In the genomic region with DNA sequence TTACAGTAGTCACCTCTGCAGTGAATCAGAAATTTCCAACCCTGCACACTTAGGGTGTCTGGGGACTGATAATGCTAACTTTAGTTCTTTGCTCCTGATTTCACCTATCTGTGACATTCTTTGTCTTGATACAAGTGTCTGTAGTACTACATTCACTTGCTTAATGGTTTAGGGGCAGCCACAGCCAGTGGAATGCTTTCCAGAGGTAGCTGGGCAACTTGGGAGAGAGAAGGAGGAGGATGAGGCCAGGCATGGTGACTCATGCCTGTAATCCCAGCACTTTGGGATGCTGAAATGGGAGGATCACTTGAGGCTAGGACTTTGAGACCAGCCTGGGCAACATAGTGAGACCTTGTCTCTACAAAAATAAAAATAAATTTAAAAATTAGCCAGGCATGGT, we compare ENCODE assay signal across 13 cellular contexts. TPM values are rescaled to one million over a fixed set of nuclear protein-coding genes. Genes with fewer than 3 reads are reported as not detected.
DNase-seq lines count a peak whose midpoint lies in the region; ATAC-seq and TF ChIP-seq lines count a peak whose summit lies in the region.
"Had no signal": no experiment of that assay in that cellular context is flagged by ENCODE, and none has a peak within 500 bp of the region (broad histone marks: within the 10 kb centered on the region; RNA-seq: fewer than 3 reads in every experiment).

No MANE protein-coding gene starts in this region.

- no peaks in the 10 kb centered on the region for H3K9me3 Mint-ChIP-seq in activated naive CD8-positive, alpha-beta T cell treated with anti-CD3 and anti-CD28 coated beads, Interleukin-2, amount 10 ng/mL, durations not matched to agents 7 days and 5 days

- no peak for TF ChIP-seq CTCF in AG10803 (conservative IDR thresholded peaks at IDR 0.05; ENCODE audit: low read length)
- TF ChIP-seq CTCF in BE2C (IDR thresholded peaks at IDR 0.05; ENCODE audit: low read depth, low read length) = no peak

- H3K27ac Mint-ChIP-seq in activated naive CD8-positive, alpha-beta T cell treated with anti-CD3 and anti-CD28 coated beads, Interleukin-2, amount 10 ng/mL, durations not matched to agents 7 days and 5 days = peak overlapping the region; percentile 3

- H3K27me3 ChIP-seq in BE2C = no peaks in the 10 kb centered on the region
- H3K27me3 ChIP-seq: brain microvascular endothelial cell had no signal

- H3K4me3 Mint-ChIP-seq in activated naive CD8-positive, alpha-beta T cell treated with anti-CD3 and anti-CD28 coated beads, Interleukin-2, amount 10 ng/mL, durations not matched to agents 7 days and 5 days = no peak overlapping the region

- H3K4me3 ChIP-seq in AG10803 (ENCODE audit: low read length) (no peak overlapping the region), BE2C (ENCODE audit: low read depth, low read length) (no peak overlapping the region)

- H3K9me3 ChIP-seq in BE2C = no peaks in the 10 kb centered on the region

- no peaks in the 10 kb centered on the region for H3K27me3 Mint-ChIP-seq in activated naive CD8-positive, alpha-beta T cell treated with anti-CD3 and anti-CD28 coated beads, Interleukin-2, amount 10 ng/mL, durations not matched to agents 7 days and 5 days

- intact Hi-C loops in posterior vena cava (cut with DNase I) = no loop called here

- ATAC-seq in activated naive CD8-positive, alpha-beta T cell treated with anti-CD3 and anti-CD28 coated beads, Interleukin-2, amount 10 ng/mL, durations not matched to agents 7 days and 5 days (ENCODE audit: low read depth) = no peak

- peak; percentile 55 for DNase-seq in AG10803 (ENCODE audit: low read depth)
- peak; percentile 41 for DNase-seq in HCEC 1CT
- DNase-seq in activated naive CD8-positive, alpha-beta T cell treated with anti-CD3 and anti-CD28 coated beads, Interleukin-2, amount 10 ng/mL, durations not matched to agents 7 days and 5 days = no peak
- DNase-seq in islet precursor cell = peak; percentile 84
- DNase-seq in BE2C = no peak
- DNase-seq in 8988T = no peak
- no peak for DNase-seq in NCI-H146 treated with DMSO at 0.1 percent for 48 hours (lab: John Stamatoyannopoulos, UW; ENCODE audit: unreplicated experiment)
- no peak for DNase-seq in posterior vena cava (ENCODE audit: low spot score)
- DNase-seq: activated gamma-delta T cell; brain microvascular endothelial cell; NCI-H2171; stimulated activated CD4-positive, alpha-beta T cell treated with anti-CD3 and anti-CD28 coated beads, Interleukin-12 subunit alpha, Interleukin-12 subunit beta, amount 100 ng/mL, for 4 hours; WERI-Rb-1 had no signal

- peaks cover 4% of the 10 kb centered on the region for H3K4me1 ChIP-seq in BE2C

- H3K36me3 Mint-ChIP-seq in activated naive CD8-positive, alpha-beta T cell treated with anti-CD3 and anti-CD28 coated beads, Interleukin-2, amount 10 ng/mL, durations not matched to agents 7 days and 5 days = peaks cover 2% of the 10 kb centered on the region

- peaks cover 51% of the 10 kb centered on the region for H3K4me1 Mint-ChIP-seq in activated naive CD8-positive, alpha-beta T cell treated with anti-CD3 and anti-CD28 coated beads, Interleukin-2, amount 10 ng/mL, durations not matched to agents 7 days and 5 days

- POLR2A ChIA-PET in activated naive CD8-positive, alpha-beta T cell treated with anti-CD3 and anti-CD28 coated beads, Interleukin-2, amount 10 ng/mL, durations not matched to agents 7 days and 5 days (lab: Charles Lee) = interaction anchor here (0.6 kb wide), 1 partner anchor 50 kb away, joined by 3 read pairs; no protein-coding TSS in a partner anchor

- H3K36me3 ChIP-seq in BE2C = no peaks in the 10 kb centered on the region
- H3K36me3 ChIP-seq: brain microvascular endothelial cell, WERI-Rb-1 had no signal

RNA-seq across cellular contexts. Expression of a gene that starts 8.5 kb away (rescaled TPM):
- 10 to 100 TPM; 29.6 to 30.0 TPM for total RNA-seq in activated naive CD8-positive, alpha-beta T cell treated with anti-CD3 and anti-CD28 coated beads, Interleukin-2, amount 10 ng/mL, durations not matched to agents 7 days and 5 days
- polyA plus RNA-seq in BE2C (2012; ENCODE audit: insufficient read depth, insufficient read length, low read depth) = 50.6 TPM
- 10 to 100 TPM; 11.9 to 13.8 TPM for total RNA-seq in posterior vena cava

RNA-seq across cellular contexts. Expression of a gene that starts 21.5 kb away (rescaled TPM):
- 10 to 100 TPM in 1 of 2 experiments, 1 to 10 TPM in 1; 9.8 to 10.8 TPM for total RNA-seq in activated naive CD8-positive, alpha-beta T cell treated with anti-CD3 and anti-CD28 coated beads, Interleukin-2, amount 10 ng/mL, durations not matched to agents 7 days and 5 days
- polyA plus RNA-seq in BE2C (2012; ENCODE audit: insufficient read depth, insufficient read length, low read depth) = 41.6 TPM
- total RNA-seq in posterior vena cava = 10 to 100 TPM; 11.8 to 15.8 TPM

RNA-seq across cellular contexts. Expression of a gene that starts 43.7 kb away (rescaled TPM):
- total RNA-seq in activated naive CD8-positive, alpha-beta T cell treated with anti-CD3 and anti-CD28 coated beads, Interleukin-2, amount 10 ng/mL, durations not matched to agents 7 days and 5 days = 10 to 100 TPM; 92.4 to 95.2 TPM
- 71.8 TPM for polyA plus RNA-seq in BE2C (2012; ENCODE audit: insufficient read depth, insufficient read length, low read depth)
- 10 to 100 TPM; 24.3 to 38.9 TPM for total RNA-seq in posterior vena cava

Comparison
In these comparisons a context has a peak if more than half of its experiments do, and no peak if none do; other contexts are left out.
1. DNase-seq: peak in AG10803 (single experiment), HCEC 1CT (single experiment) and islet precursor cell (single experiment); none in activated naive CD8-positive, alpha-beta T cell treated with anti-CD3 and anti-CD28 coated beads, Interleukin-2, amount 10 ng/mL, durations not matched to agents 7 days and 5 days (single experiment), BE2C (single experiment), 8988T (single experiment), NCI-H146 treated with DMSO at 0.1 percent for 48 hours (single experiment) and posterior vena cava (single experiment).